Comparison of ENCODE assay signal across 20 cellular contexts in the genomic region with DNA sequence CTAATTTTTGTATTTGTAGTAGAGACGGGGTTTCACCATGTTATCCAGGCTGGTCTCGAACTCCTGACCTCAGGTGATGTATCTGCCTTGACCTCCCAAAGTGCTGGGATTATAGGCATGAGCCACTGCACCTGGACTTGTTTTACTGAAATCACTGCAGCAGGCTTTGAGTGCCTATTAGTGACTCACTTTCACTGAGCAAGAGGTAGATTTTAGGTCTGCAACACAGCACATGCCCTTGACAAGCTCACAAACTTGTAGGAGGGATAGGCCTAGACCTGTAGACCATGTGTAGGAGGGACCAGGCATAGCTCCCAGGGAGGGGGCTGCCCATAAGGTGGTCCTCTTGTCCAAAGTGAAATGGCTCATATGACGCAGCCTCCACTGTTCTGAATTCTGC. TPM values are rescaled to one million over a fixed set of nuclear protein-coding genes. Genes with fewer than 3 reads are reported as not detected.
DNase-seq lines count a peak whose midpoint lies in the region; FAIRE-seq and TF ChIP-seq lines count a peak whose summit lies in the region.
"Had no signal": no experiment of that assay in that cellular context is flagged by ENCODE, and none has a peak within 500 bp of the region (broad histone marks: within the 10 kb centered on the region; RNA-seq: fewer than 3 reads in every experiment).

No MANE protein-coding gene starts in this region.

- TF ChIP-seq CTCF in mammary epithelial cell (conservative IDR thresholded peaks at IDR 0.05 in 1 of 2, IDR thresholded peaks at IDR 0.05 in 1 of 2; ENCODE audit: extremely low read depth in 1 of 2, insufficient read depth in 1 of 2, low read depth in 1 of 2, low read length in 2 of 2) (no peak), breast epithelium (IDR thresholded peaks at IDR 0.05) (no peak), epithelial cell of esophagus (IDR thresholded peaks at IDR 0.05; ENCODE audit: insufficient read depth, low read depth, low read length, missing control alignments) (no peak)

- H3K9me3 ChIP-seq in mammary epithelial cell (replicated peaks; ENCODE audit: insufficient read depth, low read length): no peaks in the 10 kb centered on the region
- no peaks in the 10 kb centered on the region for H3K9me3 ChIP-seq in breast epithelium
- H3K9me3 ChIP-seq: A549; BLaER1 treated with 17β-estradiol and CSF1 and Interleukin-3, amounts not matched to agents 10 nM and 100 nM; Caco-2 had no signal

- no peak overlapping the region for H3K4me3 ChIP-seq in mammary epithelial cell (replicated peaks in 1 of 3; ENCODE audit: insufficient read depth in 1 of 3, low read depth in 2 of 3, low read length in 3 of 3)
- H3K4me3 ChIP-seq in breast epithelium: no peak overlapping the region
- H3K4me3 ChIP-seq in epithelial cell of esophagus (ENCODE audit: low read length): no peak overlapping the region
- H3K4me3 ChIP-seq: A549; BLaER1 treated with 17β-estradiol and CSF1 and Interleukin-3, amounts not matched to agents 10 nM and 100 nM had no signal

- no peaks in the 10 kb centered on the region for H4K20me1 ChIP-seq in mammary epithelial cell (ENCODE audit: insufficient read depth, low read length)
- H4K20me1 ChIP-seq: BLaER1 treated with 17β-estradiol and CSF1 and Interleukin-3, amounts not matched to agents 10 nM and 100 nM had no signal

- H3K36me3 ChIP-seq in mammary epithelial cell (ENCODE audit: insufficient read depth, low read length) (no peaks in the 10 kb centered on the region), breast epithelium (no peaks in the 10 kb centered on the region)
- H3K36me3 ChIP-seq: BLaER1 treated with 17β-estradiol and CSF1 and Interleukin-3, amounts not matched to agents 10 nM and 100 nM had no signal

- DNase-seq in mammary epithelial cell (peak; percentile 38), breast epithelium (ENCODE audit: low spot score in 2 of 2) (no peak), epithelial cell of esophagus (ENCODE audit: low read depth) (peak; percentile 50), urothelium cell line (ENCODE audit: low spot score) (no peak), NCI-H526 (lab: John Stamatoyannopoulos, UW) (no peak), GM19238 (ENCODE audit: insufficient read length, low spot score) (no peak)
- DNase-seq: AML-193; Caco-2; Calu3; CD4-positive, alpha-beta T cell; CD8-positive, alpha-beta T cell; DMS79 treated with DMSO at 0.1 percent for 48 hours; GF-D8 had no signal

- dilution Hi-C loops in mammary epithelial cell (cut with HindIII; ENCODE audit: low sequenced_read_pairs): no loop called here

- CTCF ChIA-PET in mammary epithelial cell (lab: Charles Lee; ENCODE audit: low non-redundant PET): no interaction called here

- in situ Hi-C loops in mammary epithelial cell (cut with MboI; ENCODE audit: low sequenced_read_pairs in 2 of 2): no loop called here

- H3K79me2 ChIP-seq in mammary epithelial cell (ENCODE audit: insufficient read depth, low read length): no peaks in the 10 kb centered on the region

- 89% methylated on average over 3 of the region's 3 CpGs for WGBS in mammary epithelial cell (ENCODE audit: low coverage, missing lambda C conversion rate)

- FAIRE-seq in urothelium cell line (lab: Jason Lieb, UNC): peak; percentile 5
- FAIRE-seq: A549, D721Med, G401.6, GM12891 had no signal

- H3K27me3 ChIP-seq in mammary epithelial cell (ENCODE audit: insufficient read depth, low read length) (no peaks in the 10 kb centered on the region), breast epithelium (no peaks in the 10 kb centered on the region)

- TF ChIP-seq POLR2A in breast epithelium (IDR thresholded peaks at IDR 0.05): no peak

- BruUV-seq in mammary epithelial cell (replicated peaks; lab: Mats Ljungman, UMichigan): no TSS peak

- H3K4me2 ChIP-seq in mammary epithelial cell (ENCODE audit: insufficient read depth, low read depth, low read length): no peak overlapping the region
- H3K4me2 ChIP-seq: A549; BLaER1 treated with 17β-estradiol and CSF1 and Interleukin-3, amounts not matched to agents 10 nM and 100 nM had no signal

- H3K4me1 ChIP-seq in mammary epithelial cell (ENCODE audit: insufficient read depth, low read length) (peaks cover 7% of the 10 kb centered on the region), breast epithelium (no peaks in the 10 kb centered on the region)
- H3K4me1 ChIP-seq: BLaER1 treated with 17β-estradiol and CSF1 and Interleukin-3, amounts not matched to agents 10 nM and 100 nM; Caco-2 had no signal

- no peak overlapping the region for H3K9ac ChIP-seq in mammary epithelial cell (ENCODE audit: insufficient read depth, low read length)
- H3K9ac ChIP-seq: BLaER1 treated with 17β-estradiol and CSF1 and Interleukin-3, amounts not matched to agents 10 nM and 100 nM had no signal

- H3K27ac ChIP-seq in mammary epithelial cell (ENCODE audit: insufficient read depth, low read depth, low read length) (no peak overlapping the region), breast epithelium (no peak overlapping the region)
- H3K27ac ChIP-seq: 22Rv1; A549; BLaER1 treated with 17β-estradiol and CSF1 and Interleukin-3, amounts not matched to agents 10 nM and 100 nM; C4-2B had no signal

- H2AFZ ChIP-seq in mammary epithelial cell (ENCODE audit: low read depth, low read length): no peak overlapping the region

- intact Hi-C loops in mammary epithelial cell (cut with micrococcal nuclease) (no loop called here), breast epithelium (cut with DNase I; ENCODE audit: low total_unique reads) (no loop called here)

RNA-seq across cellular contexts. Expression of gene RPTOR, which starts 27.0 kb away (rescaled TPM):
- total RNA-seq in mammary epithelial cell (10 to 100 TPM; 35.8 to 36.7 TPM), breast epithelium (10 to 100 TPM; 21.4 to 27.5 (median 23.6) TPM)
- 11.6 TPM for polyA plus RNA-seq in mammary epithelial cell
- 84.2 TPM for polyA minus RNA-seq in mammary epithelial cell

RNA-seq across cellular contexts. Expression of gene NPTX1, which starts 41.2 kb away (rescaled TPM):
- total RNA-seq in mammary epithelial cell (under 1 TPM; 0.17 to 0.21 TPM), breast epithelium (under 1 TPM; under 0.01 to 0.32 (median 0.29) TPM)
- polyA plus RNA-seq in mammary epithelial cell: 0.14 TPM
- polyA minus RNA-seq in mammary epithelial cell: not detected

Comparison
In these comparisons a context has a peak if more than half of its experiments do, and no peak if none do; other contexts are left out.
1. DNase-seq: peak in mammary epithelial cell (single experiment) and epithelial cell of esophagus (single experiment); none in breast epithelium (0 of 2), urothelium cell line (single experiment), NCI-H526 (0 of 2) and GM19238 (single experiment).